Comparison of ENCODE assay signal across 14 cellular contexts in genomic region chr2:61435291-61435690, GRCh38.
"Had no signal": no experiment of that assay in that cellular context is flagged by ENCODE, and none has a peak within 500 bp of the region (broad histone marks: within the 10 kb centered on the region; RNA-seq: fewer than 3 reads in every experiment).

No MANE protein-coding gene starts in this region.

- H3K27ac Mint-ChIP-seq: activated CD4-positive, alpha-beta T cell treated with anti-CD3 and anti-CD28 coated beads, Interleukin-2, amount 10 ng/mL, durations not matched to agents 24 days and 14 days; nephron had no signal

- H3K4me1 ChIP-seq: breast epithelium had no signal

- H3K9me3 ChIP-seq: esophagus squamous epithelium, thoracic aorta had no signal

- H3K36me3 ChIP-seq: breast epithelium, esophagus squamous epithelium, thoracic aorta had no signal

- H3K27ac ChIP-seq: breast epithelium, dorsolateral prefrontal cortex, esophagus squamous epithelium, thoracic aorta had no signal

- H3K4me3 Mint-ChIP-seq: activated CD4-positive, alpha-beta T cell treated with anti-CD3 and anti-CD28 coated beads, Interleukin-2, amount 10 ng/mL, durations not matched to agents 24 days and 14 days; activated naive CD8-positive, alpha-beta T cell treated with anti-CD3 and anti-CD28 coated beads for 36 hours; nephron had no signal

- ATAC-seq: stimulated activated naive CD8-positive, alpha-beta T cell treated with anti-CD3 and anti-CD28 coated beads, Interleukin-15, Interleukin-2, amounts not matched to agents 100 U/mL and 50 U/mL, for 24 hours had no signal

- H3K4me3 ChIP-seq: breast epithelium, dorsolateral prefrontal cortex, esophagus squamous epithelium, thoracic aorta had no signal

- H3K27me3 ChIP-seq: breast epithelium, dorsolateral prefrontal cortex, esophagus squamous epithelium had no signal

- H3K27me3 Mint-ChIP-seq: activated CD4-positive, alpha-beta T cell treated with anti-CD3 and anti-CD28 coated beads, Interleukin-2, amount 10 ng/mL, durations not matched to agents 24 days and 14 days; activated naive CD8-positive, alpha-beta T cell treated with anti-CD3 and anti-CD28 coated beads for 36 hours had no signal

- DNase-seq: activated CD4-positive, alpha-beta T cell treated with anti-CD3 and anti-CD28 coated beads, Interleukin-2, amount 10 ng/mL, durations not matched to agents 24 days and 14 days; activated effector memory CD4-positive, alpha-beta T cell treated with Interleukin-2 at 50 U/mL for 16 hours; activated naive CD8-positive, alpha-beta T cell treated with anti-CD3 and anti-CD28 coated beads for 36 hours; aorta; dorsolateral prefrontal cortex; esophagus squamous epithelium; foreskin fibroblast; left colon; mammary epithelial cell; stimulated activated CD4-positive, alpha-beta T cell treated with anti-CD3 and anti-CD28 coated beads, Interleukin-2, amount 100 ng/mL, for 48 hours; stimulated activated naive CD8-positive, alpha-beta T cell treated with anti-CD3 and anti-CD28 coated beads, Interleukin-15, Interleukin-2, amounts not matched to agents 100 U/mL and 50 U/mL, for 24 hours had no signal
